16 cellular contexts compared by ENCODE assay signal in genomic region chr11:75627879-75628668, GRCh38. TPM values are rescaled to one million over a fixed set of nuclear protein-coding genes. Genes with fewer than 3 reads are reported as not detected.
DNase-seq lines count a peak whose midpoint lies in the region; ATAC-seq, FAIRE-seq and TF ChIP-seq lines count a peak whose summit lies in the region.
"Had no signal": no experiment of that assay in that cellular context is flagged by ENCODE, and none has a peak within 500 bp of the region (broad histone marks: within the 10 kb centered on the region; RNA-seq: fewer than 3 reads in every experiment).

No MANE protein-coding gene starts in this region.

- H4K8ac ChIP-seq in H9 (replicated peaks; ENCODE audit: insufficient read length, low read depth, low read length) = no peak overlapping the region

- H3K27me3 ChIP-seq in H9 (ENCODE audit: insufficient read depth, low read length) (no peaks in the 10 kb centered on the region), astrocyte (ENCODE audit: insufficient read depth, low read length) (no peaks in the 10 kb centered on the region)
- H3K27me3 ChIP-seq: Peyer's patch had no signal

- no CpG with 5 or more reads among the region's 11 CpGs for WGBS in H9 (ENCODE audit: extremely low coverage, insufficient read length, low lambda C conversion rate)

- peak; percentile 30 for DNase-seq in AG08396 (ENCODE audit: low spot score)
- peak; percentile 53 for DNase-seq in H9
- DNase-seq in astrocyte (ENCODE audit: low read depth) = peak; percentile 37
- peak; percentile 41 for DNase-seq in iPS-NIHi7 (ENCODE audit: extremely low spot score)
- DNase-seq in activated CD4-positive, alpha-beta T cell treated with anti-CD3 and anti-CD28 coated beads, Interleukin-2, amount 50 U/mL, for 4 hours = no peak
- DNase-seq in NCI-H187 treated with DMSO at 0.1 percent for 48 hours (lab: John Stamatoyannopoulos, UW) = no peak
- DNase-seq: activated CD4-positive, alpha-beta T cell treated with anti-CD3 and anti-CD28 coated beads for 36 hours; activated T-cell treated with anti-CD3 and anti-CD28 coated beads, Interleukin-2, amount 50 U/mL, for 24 hours; DMS153; MV-4-11; Peyer's patch; stimulated activated CD4-positive, alpha-beta T cell treated with anti-CD3 and anti-CD28 coated beads, Interleukin-1b, Interleukin-23, amount 100 ng/mL, for 48 hours; T-helper 2 cell had no signal

- H3K23me2 ChIP-seq in H9 (ENCODE audit: insufficient read length, low read depth, low read length, poor library complexity, severe bottlenecking) = no peaks in the 10 kb centered on the region

- H3K27me3 Mint-ChIP-seq in H9 (ENCODE audit: low read depth) (no peaks in the 10 kb centered on the region; the same call in 1 of the 2 replicates), astrocyte (ENCODE audit: low read depth, unreplicated experiment) (peaks cover 5% of the 10 kb centered on the region)

- no peak overlapping the region for H2BK15ac ChIP-seq in H9 (ENCODE audit: low read depth, low read length)

- no peak overlapping the region for H3K4ac ChIP-seq in H9 (ENCODE audit: low read depth, low read length)

- no peak for ATAC-seq in GM19324 (IDR thresholded peaks at IDR 0.05; ENCODE audit: low FRiP score, unreplicated experiment)
- ATAC-seq in GM18873 (IDR thresholded peaks at IDR 0.05; ENCODE audit: low FRiP score, unreplicated experiment) = no peak
- ATAC-seq: activated CD4-positive, alpha-beta T cell treated with anti-CD3 and anti-CD28 coated beads for 36 hours had no signal

- H3K9me3 Mint-ChIP-seq in H9 (no peaks in the 10 kb centered on the region), astrocyte (ENCODE audit: unreplicated experiment) (no peaks in the 10 kb centered on the region)
- H3K9me3 Mint-ChIP-seq: activated T-cell treated with anti-CD3 and anti-CD28 coated beads, Interleukin-2, amount 50 U/mL, for 24 hours; type B pancreatic cell had no signal

- H3K23ac ChIP-seq in H9 (ENCODE audit: insufficient read length, low read depth, low read length) = no peak overlapping the region

- H3K27ac ChIP-seq in H9 (ENCODE audit: insufficient read length, low read depth, low read length) = no peak overlapping the region
- H3K27ac ChIP-seq in astrocyte (ENCODE audit: low read depth, low read length) = no peak overlapping the region
- H3K27ac ChIP-seq: Peyer's patch had no signal

- no peaks in the 10 kb centered on the region for H3K36me3 ChIP-seq in astrocyte (ENCODE audit: insufficient read depth, low read length)
- H3K36me3 ChIP-seq: Peyer's patch had no signal

- no peak overlapping the region for H3T11ph ChIP-seq in H9 (ENCODE audit: low read length)

- H2AFZ ChIP-seq in H9 (ENCODE audit: low read length) (no peak overlapping the region), astrocyte (ENCODE audit: low read depth, low read length) (peak overlapping the region; percentile 37)

- no peak overlapping the region for H3K4me3 ChIP-seq in astrocyte (ENCODE audit: insufficient read depth, low read depth, low read length)
- H3K4me3 ChIP-seq: Peyer's patch had no signal

- peak overlapping the region in 2 of 3 experiments; percentile 32 to 41; a peak in 4 of 7 replicates for H3K27ac Mint-ChIP-seq in H9
- H3K27ac Mint-ChIP-seq in astrocyte (ENCODE audit: unreplicated experiment) = peak overlapping the region; percentile 59
- H3K27ac Mint-ChIP-seq: activated CD4-positive, alpha-beta T cell treated with anti-CD3 and anti-CD28 coated beads for 36 hours; activated T-cell treated with anti-CD3 and anti-CD28 coated beads, Interleukin-2, amount 50 U/mL, for 24 hours; type B pancreatic cell had no signal

- no peak overlapping the region for H4K91ac ChIP-seq in H9 (ENCODE audit: insufficient read length, low read depth, low read length)

- H3K4me1 ChIP-seq in H9 (ENCODE audit: insufficient read depth, low read length) (no peaks in the 10 kb centered on the region; the same call in 1 of the 2 replicates), astrocyte (ENCODE audit: insufficient read depth, low read length) (peaks cover 27% of the 10 kb centered on the region)
- H3K4me1 ChIP-seq: Peyer's patch had no signal

- no peak overlapping the region for H2BK20ac ChIP-seq in H9 (ENCODE audit: low read depth, low read length, poor library complexity, severe bottlenecking)

- H3K4me2 ChIP-seq in H9 (ENCODE audit: insufficient read depth, insufficient read length, low read length) = no peak overlapping the region
- peak overlapping the region; percentile 9 for H3K4me2 ChIP-seq in astrocyte (ENCODE audit: low read length)

- H3K4me1 Mint-ChIP-seq in H9 (peaks cover 27 to 57% of the 10 kb centered on the region in 2 experiments), astrocyte (ENCODE audit: low read depth, unreplicated experiment) (peaks cover 42% of the 10 kb centered on the region)
- H3K4me1 Mint-ChIP-seq: activated CD4-positive, alpha-beta T cell treated with anti-CD3 and anti-CD28 coated beads for 36 hours had no signal

- FAIRE-seq in astrocyte (lab: Jason Lieb, UNC) = no peak

- H3K79me2 ChIP-seq in H9 (ENCODE audit: insufficient read depth, low read length) (no peaks in the 10 kb centered on the region; the same call in 1 of the 2 replicates), astrocyte (ENCODE audit: insufficient read depth, low read length) (no peaks in the 10 kb centered on the region)

- H3K4me3 Mint-ChIP-seq in H9 (peak overlapping the region in 1 of 2 experiments; percentile 53; a peak in 1 of 5 replicates), astrocyte (ENCODE audit: unreplicated experiment) (peak overlapping the region; percentile 50)
- H3K4me3 Mint-ChIP-seq: activated CD4-positive, alpha-beta T cell treated with anti-CD3 and anti-CD28 coated beads for 36 hours; activated T-cell treated with anti-CD3 and anti-CD28 coated beads, Interleukin-2, amount 50 U/mL, for 24 hours; type B pancreatic cell had no signal

- H3K79me1 ChIP-seq in H9 (ENCODE audit: insufficient read depth, low read depth, low read length, poor library complexity, severe bottlenecking) = no peaks in the 10 kb centered on the region

- H3K18ac ChIP-seq in H9 (ENCODE audit: insufficient read length, low read depth, low read length) = no peak overlapping the region

- no peak overlapping the region for H3K9ac ChIP-seq in H9 (ENCODE audit: extremely low read depth, insufficient read length, low read length)
- H3K9ac ChIP-seq in astrocyte (ENCODE audit: low read length) = no peak overlapping the region

- no peak overlapping the region for H3K56ac ChIP-seq in H9 (ENCODE audit: insufficient read length, low read depth, low read length)

- no peak overlapping the region for H2AK5ac ChIP-seq in H9 (ENCODE audit: insufficient read length, low read length)

- H4K20me1 ChIP-seq in H9 (ENCODE audit: control insufficient read depth, insufficient read depth, insufficient read length) (no peaks in the 10 kb centered on the region), astrocyte (ENCODE audit: insufficient read depth, low read length) (no peaks in the 10 kb centered on the region)

- TF ChIP-seq CTCF in H9 (conservative IDR thresholded peaks at IDR 0.05) (no peak), astrocyte (IDR thresholded peaks at IDR 0.05; ENCODE audit: insufficient read depth, low read depth, low read length) (no peak)

- H3K36me3 Mint-ChIP-seq in H9 (ENCODE audit: insufficient read depth in 1 of 3, low read depth in 3 of 3) (no peaks in the 10 kb centered on the region), astrocyte (ENCODE audit: low read depth, unreplicated experiment) (no peaks in the 10 kb centered on the region)
- H3K36me3 Mint-ChIP-seq: type B pancreatic cell had no signal

- H2BK5ac ChIP-seq in H9 (ENCODE audit: insufficient read length, low read length) = no peak overlapping the region

- H4K5ac ChIP-seq in H9 (ENCODE audit: insufficient read length, low read depth, low read length) = no peak overlapping the region

- no peaks in the 10 kb centered on the region for H3K9me3 ChIP-seq in H9 (ENCODE audit: control insufficient read depth, low read depth, low read length)
- H3K9me3 ChIP-seq in astrocyte (ENCODE audit: insufficient read depth, low read depth, low read length) = no peaks in the 10 kb centered on the region
- H3K9me3 ChIP-seq: Peyer's patch had no signal

- no peak overlapping the region for H2BK12ac ChIP-seq in H9 (ENCODE audit: insufficient read length, low read depth, low read length)

- no peak overlapping the region for H3K14ac ChIP-seq in H9 (ENCODE audit: insufficient read depth, low read length)

- no peak overlapping the region for H2BK120ac ChIP-seq in H9 (ENCODE audit: low read depth, low read length, poor library complexity, severe bottlenecking)

RNA-seq across cellular contexts. Expression of gene MAP6, which starts 40.8 kb away (rescaled TPM):
- 0.48 and 0.77 TPM in 2 replicates for total RNA-seq in H9 (2021)
- 3.0 and 3.9 TPM in 2 replicates for total RNA-seq in astrocyte

Comparison
In these comparisons a context has a peak if more than half of its experiments do, and no peak if none do; other contexts are left out.
1. DNase-seq: peak in AG08396 (single experiment), H9 (single experiment), astrocyte (single experiment) and iPS-NIHi7 (single experiment); none in activated CD4-positive, alpha-beta T cell treated with anti-CD3 and anti-CD28 coated beads, Interleukin-2, amount 50 U/mL, for 4 hours (0 of 2) and NCI-H187 treated with DMSO at 0.1 percent for 48 hours (single experiment).